8 cellular contexts compared by ENCODE assay signal in genomic region chr6:158753826-158754225, GRCh38.
"Had no signal": no experiment of that assay in that cellular context is flagged by ENCODE, and none has a peak within 500 bp of the region (broad histone marks: within the 10 kb centered on the region; RNA-seq: fewer than 3 reads in every experiment).

No MANE protein-coding gene starts in this region.

- H3K4me3 Mint-ChIP-seq: IgD-negative memory B cell had no signal

- H3K9ac ChIP-seq: KMS-11 had no signal

- H3K27ac ChIP-seq: HL-60, KMS-11 had no signal

- DNase-seq: IMR-90, KBM-7, KG1 had no signal

- H3K27me3 Mint-ChIP-seq: IgD-negative memory B cell had no signal

- ATAC-seq: HepG2, K562 had no signal

- H3K4me2 ChIP-seq: KMS-11 had no signal

- H3K9me3 Mint-ChIP-seq: IgD-negative memory B cell had no signal

- H3K27ac Mint-ChIP-seq: IgD-negative memory B cell had no signal

- H3K4me3 ChIP-seq: K562 had no signal
